Comparison of ENCODE assay signal across 11 cellular contexts in the genomic region with DNA sequence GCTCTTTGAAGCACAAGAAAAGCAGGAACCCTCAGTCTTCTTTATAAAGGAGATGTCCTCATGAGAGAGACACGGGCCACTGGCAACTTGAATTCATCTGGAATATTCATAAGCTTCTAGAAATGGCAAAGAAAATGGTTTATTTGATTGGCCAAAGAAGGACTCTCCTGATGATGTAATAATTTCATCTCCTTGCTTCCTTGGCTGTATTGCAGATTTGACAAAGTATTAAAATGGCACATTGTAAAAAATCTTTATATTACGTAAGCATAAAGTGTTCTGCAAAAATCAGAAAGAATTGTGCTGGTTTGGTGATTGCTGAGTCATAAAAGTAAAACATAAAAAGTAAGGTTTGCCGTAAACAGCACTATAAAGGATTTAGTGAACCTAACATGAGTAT.
"Had no signal": no experiment of that assay in that cellular context is flagged by ENCODE, and none has a peak within 500 bp of the region (broad histone marks: within the 10 kb centered on the region; RNA-seq: fewer than 3 reads in every experiment).

No MANE protein-coding gene starts in this region.

- H3K4me3 Mint-ChIP-seq: endodermal cell, naive B cell, nephron had no signal

- H3K27ac Mint-ChIP-seq: endodermal cell, nephron had no signal

- H3K27ac ChIP-seq: parathyroid adenoma, prostate gland had no signal

- H2AFZ ChIP-seq: parathyroid adenoma had no signal

- H3K79me2 ChIP-seq: parathyroid adenoma had no signal

- H3K4me3 ChIP-seq: heart left ventricle, prostate gland, stomach had no signal

- H3K4me1 ChIP-seq: prostate gland had no signal

- H3K27me3 Mint-ChIP-seq: naive B cell had no signal

- DNase-seq: effector CD4-positive, alpha-beta T cell; endodermal cell; foreskin melanocyte; heart left ventricle; naive B cell; stimulated activated naive CD4-positive, alpha-beta T cell; stomach; trophoblast cell had no signal

- H3K27me3 ChIP-seq: heart left ventricle, stomach had no signal

- H3K9me3 ChIP-seq: heart left ventricle, prostate gland, stomach had no signal

- H3K36me3 ChIP-seq: heart left ventricle, prostate gland, stomach had no signal
